ENCODE assay signal across 1 cellular context in genomic region chr21:14684071-14684470, GRCh38.
A peak's percentile ranks its signal among the peaks of the same experiment; 100 is the strongest.
TF ChIP-seq lines count a peak whose summit lies in the region.

No MANE protein-coding gene starts in this region.

TF ChIP-seq in GM12878, 131 proteins besides CTCF, POLR2A, EP300 and RAD21 (continued from another document):
- TF ChIP-seq POLR2AphosphoS2 (IDR thresholded peaks at IDR 0.05; ENCODE audit: low read depth, low read length) (no peak), IKZF2 (IDR thresholded peaks at IDR 0.05) (peak in 1 of 2 experiments; percentile 50; a peak in 1 of 4 replicates), MEF2A (IDR thresholded peaks at IDR 0.05; ENCODE audit: insufficient read depth, low read depth, low read length) (0 out of 2 replicates have a peak, but pooled peaks have one; percentile 15)
